Comparison of ENCODE assay signal across 9 cellular contexts in genomic region chr19:49327878-49328544, GRCh38.
DNase-seq lines count a peak whose midpoint lies in the region; ATAC-seq and TF ChIP-seq lines count a peak whose summit lies in the region.
"Had no signal": no experiment of that assay in that cellular context is flagged by ENCODE, and none has a peak within 500 bp of the region (broad histone marks: within the 10 kb centered on the region; RNA-seq: fewer than 3 reads in every experiment).

No MANE protein-coding gene starts in this region.

- H3K4me3 ChIP-seq in LNCaP clone FGC (ENCODE audit: low read depth, low read length), result no peak overlapping the region
- H3K4me3 ChIP-seq: SK-N-MC had no signal

- no peak for ATAC-seq in HG02571 (IDR thresholded peaks at IDR 0.05; ENCODE audit: unreplicated experiment)
- ATAC-seq in HG02970 (IDR thresholded peaks at IDR 0.05; ENCODE audit: low FRiP score, unreplicated experiment), result no peak
- ATAC-seq in GM21786 (IDR thresholded peaks at IDR 0.05; ENCODE audit: unreplicated experiment), result no peak

- DNase-seq in EL (peak; percentile 48), LNCaP clone FGC (ENCODE audit: low read depth) (no peak), foreskin melanocyte (peak; percentile 35)
- DNase-seq in activated CD8-positive, alpha-beta memory T cell treated with anti-CD3 and anti-CD28 coated beads for 24 hours, result peak; percentile 67
- peak; percentile 45 for DNase-seq in stimulated activated CD4-positive, alpha-beta T cell treated with anti-CD3 and anti-CD28 coated beads, Interleukin-4, amount 100 ng/mL, for 1 hour

- peak; percentile 59 for TF ChIP-seq CTCF in LNCaP clone FGC (IDR thresholded peaks at IDR 0.05; ENCODE audit: control insufficient read depth, extremely low read depth, insufficient read depth)
